In the genomic region with DNA sequence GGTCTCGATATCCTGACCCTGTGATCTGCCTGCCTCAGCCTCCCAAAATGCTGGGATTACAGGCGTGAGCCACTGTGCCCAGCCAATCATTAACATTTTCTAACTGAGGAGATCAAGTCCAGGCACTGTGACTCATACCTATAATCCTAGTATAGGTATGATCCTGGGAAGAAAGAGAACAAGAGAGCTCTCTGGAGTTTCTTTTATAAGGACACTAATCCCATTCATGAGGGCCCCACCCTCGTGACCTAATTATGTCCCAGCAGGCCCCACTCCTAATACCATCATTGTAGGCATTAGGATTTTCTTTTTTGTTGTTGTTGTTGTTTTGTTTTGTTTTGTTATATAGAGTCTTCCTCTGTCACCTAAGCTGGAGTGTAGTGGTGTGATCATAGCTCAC, we compare ENCODE assay signal across 35 cellular contexts.
DNase-seq lines count a peak whose midpoint lies in the region; ATAC-seq, FAIRE-seq and TF ChIP-seq lines count a peak whose summit lies in the region.
"Had no signal": no experiment of that assay in that cellular context is flagged by ENCODE, and none has a peak within 500 bp of the region (broad histone marks: within the 10 kb centered on the region; RNA-seq: fewer than 3 reads in every experiment).

No MANE protein-coding gene starts in this region.

- no peak overlapping the region for H3K9ac ChIP-seq in HepG2 (ENCODE audit: insufficient read depth, low read depth, low read length)
- H3K9ac ChIP-seq: BLaER1; BLaER1 treated with 17β-estradiol and CSF1 and Interleukin-3, amounts not matched to agents 10 nM and 100 nM had no signal

- H3K4me1 Mint-ChIP-seq in glutamatergic neuron (ENCODE audit: low read depth, unreplicated experiment), result no peaks in the 10 kb centered on the region
- no peaks in the 10 kb centered on the region for H3K4me1 Mint-ChIP-seq in T-cell
- H3K4me1 Mint-ChIP-seq: B cell; CD14-positive monocyte; CD4-positive, alpha-beta memory T cell; CD4-positive, CD25-positive, alpha-beta regulatory T cell; CD8-positive, alpha-beta memory T cell had no signal

- intact Hi-C loops in HepG2 (cut with micrococcal nuclease; ENCODE audit: unreplicated experiment) (no loop called here), right lobe of liver (cut with DNase I) (no loop called here)

- H3K4me2 ChIP-seq in HepG2 (ENCODE audit: low read depth, low read length), result no peak overlapping the region
- H3K4me2 ChIP-seq: A549; BLaER1; BLaER1 treated with 17β-estradiol and CSF1 and Interleukin-3, amounts not matched to agents 10 nM and 100 nM had no signal

- 5% methylated on average over 3 of the region's 3 CpGs for WGBS in HepG2 (ENCODE audit: low lambda C conversion rate)
- 21% methylated on average over 1 of the region's 3 CpGs for WGBS in right lobe of liver (ENCODE audit: insufficient coverage, low coverage, low lambda C conversion rate, missing lambda C conversion rate)

- H3K79me2 ChIP-seq in HepG2 (ENCODE audit: insufficient read depth, low read length), result no peaks in the 10 kb centered on the region

- no peak for TF ChIP-seq RAD21 in HepG2 (CRISPR knock-in tag; IDR thresholded peaks at IDR 0.05)

- no peaks in the 10 kb centered on the region for H4K20me1 ChIP-seq in HepG2 (ENCODE audit: insufficient read depth, low read length)
- H4K20me1 ChIP-seq: BLaER1; BLaER1 treated with 17β-estradiol and CSF1 and Interleukin-3, amounts not matched to agents 10 nM and 100 nM had no signal

- FAIRE-seq in HepG2 (lab: Jason Lieb, UNC), result no peak
- FAIRE-seq: A204.1, A549, D721Med had no signal

- no peaks in the 10 kb centered on the region; a peak in 2 of 5 replicates for H3K27me3 ChIP-seq in HepG2 (ENCODE audit: control insufficient read depth in 1 of 2, insufficient read depth in 2 of 2, low read length in 2 of 2)
- H3K27me3 ChIP-seq in right lobe of liver, result no peaks in the 10 kb centered on the region
- H3K27me3 ChIP-seq in HAP-1 (ENCODE audit: low read depth), result peaks cover 3% of the 10 kb centered on the region; the same call in 1 of the 2 replicates
- H3K27me3 ChIP-seq: BE2C; BLaER1; BLaER1 treated with 17β-estradiol and CSF1 and Interleukin-3, amounts not matched to agents 10 nM and 100 nM had no signal

- no peak for TF ChIP-seq EP300 in HepG2 (IDR thresholded peaks at IDR 0.05; ENCODE audit: low read depth in 2 of 2, low read length in 2 of 2)
- no peak for TF ChIP-seq EP300 in HepG2 (CRISPR knock-in tag; IDR thresholded peaks at IDR 0.05; ENCODE audit: borderline replicate concordance)

- H3K9me3 ChIP-seq in HepG2 (ENCODE audit: low read length) (no peaks in the 10 kb centered on the region), right lobe of liver (no peaks in the 10 kb centered on the region), HAP-1 (no peaks in the 10 kb centered on the region)
- H3K9me3 ChIP-seq: A549, BE2C, BLaER1, Caco-2 had no signal

- CTCF ChIA-PET in HepG2 (lab: Yijun Ruan, JAX; ENCODE audit: low intra/inter-chr PET ratio, low total read pairs), result no interaction called here
- CTCF ChIA-PET in T-cell (lab: Charles Lee), result no interaction called here

- no TSS peak for BruUV-seq in HepG2 (replicated peaks; lab: Mats Ljungman, UMichigan)

- H3K27me3 Mint-ChIP-seq in glutamatergic neuron (ENCODE audit: unreplicated experiment) (no peaks in the 10 kb centered on the region), T-cell (peaks cover 4 to 7% of the 10 kb centered on the region in 2 donors)
- H3K27me3 Mint-ChIP-seq: CD4-positive, CD25-positive, alpha-beta regulatory T cell had no signal

- POLR2A ChIA-PET in HepG2 (lab: Yijun Ruan, JAX) (no interaction called here), T-cell (lab: Charles Lee) (interaction anchor here in 1 of 2 donors (0.6 kb wide), 1 partner anchor 22 kb away, joined by 3 read pairs; no protein-coding TSS in a partner anchor)

- H3K9me3 Mint-ChIP-seq in glutamatergic neuron (ENCODE audit: unreplicated experiment) (peaks cover 2% of the 10 kb centered on the region), T-cell (peaks cover 0 to 7% (median 3%) of the 10 kb centered on the region in 3 donors)

- TF ChIP-seq POLR2A in HepG2 (IDR thresholded peaks at IDR 0.05; ENCODE audit: insufficient read depth in 1 of 2, low read depth in 2 of 2, low read length in 2 of 2) (no peak), right lobe of liver (IDR thresholded peaks at IDR 0.05) (no peak)

- TF ChIP-seq CTCF in HepG2 (CRISPR knock-in tag; IDR thresholded peaks at IDR 0.05) (no peak), right lobe of liver (IDR thresholded peaks at IDR 0.05) (no peak), glutamatergic neuron (IDR thresholded peaks at IDR 0.05; ENCODE audit: partially characterized antibody, unreplicated experiment) (no peak)

- no peak overlapping the region for H3K4me3 ChIP-seq in HepG2 (replicated peaks in 1 of 3; ENCODE audit: insufficient read depth in 1 of 3, low read depth in 2 of 3, low read length in 3 of 3)
- H3K4me3 ChIP-seq in right lobe of liver, result no peak overlapping the region
- H3K4me3 ChIP-seq in HAP-1, result no peak overlapping the region
- H3K4me3 ChIP-seq: A549; BLaER1; BLaER1 treated with 17β-estradiol and CSF1 and Interleukin-3, amounts not matched to agents 10 nM and 100 nM had no signal

- no peaks in the 10 kb centered on the region for H3K36me3 Mint-ChIP-seq in glutamatergic neuron (ENCODE audit: unreplicated experiment)
- H3K36me3 Mint-ChIP-seq in T-cell, result no peaks in the 10 kb centered on the region
- H3K36me3 Mint-ChIP-seq: CD14-positive monocyte; CD4-positive, alpha-beta memory T cell; CD4-positive, CD25-positive, alpha-beta regulatory T cell; CD8-positive, alpha-beta memory T cell; CD8-positive, alpha-beta T cell had no signal

- H3K36me3 ChIP-seq in HepG2 (replicated peaks in 1 of 2; ENCODE audit: control insufficient read depth in 1 of 2, insufficient read depth in 2 of 2, low read length in 2 of 2) (no peaks in the 10 kb centered on the region), right lobe of liver (no peaks in the 10 kb centered on the region), HAP-1 (replicated peaks) (no peaks in the 10 kb centered on the region)
- H3K36me3 ChIP-seq: BE2C; BLaER1; BLaER1 treated with 17β-estradiol and CSF1 and Interleukin-3, amounts not matched to agents 10 nM and 100 nM had no signal

- no peak overlapping the region for H2AFZ ChIP-seq in HepG2 (ENCODE audit: low read length)

- in situ Hi-C loops in HepG2 (cut with HindIII; ENCODE audit: extremely low pct_ligation_motif_present, low pct_unique_long_range_greater_than_20kb), result no loop called here
- in situ Hi-C loops in HAP-1 (cut with MboI; ENCODE audit: low sequenced_read_pairs), result no loop called here

- no peak for ATAC-seq in HepG2
- ATAC-seq in right lobe of liver, result no peak
- no peak for ATAC-seq in T-cell (replicated peaks in 1 of 4)
- ATAC-seq: A549; CD8-positive, alpha-beta T cell had no signal

- DNase-seq in HepG2 (ENCODE audit: low spot score), result no peak
- DNase-seq in right lobe of liver, result no peak
- peak; percentile 57 to 79 for DNase-seq in HAP-1 (ENCODE audit: low spot score in 2 of 2)
- DNase-seq in glutamatergic neuron, result no peak
- DNase-seq in HCEC 1CT, result no peak
- no peak for DNase-seq in T-cell
- DNase-seq: 8988T; ACHN; AML-193; BE2C; C1 segment of cervical spinal cord; Caco-2; Calu3; CD4-positive, alpha-beta memory T cell; CD4-positive, alpha-beta T cell; CD4-positive, CD25-positive, alpha-beta regulatory T cell; CD8-positive, alpha-beta memory T cell; CD8-positive, alpha-beta T cell; COR-L47; DMS 273 treated with DMSO at 0.1 percent for 48 hours; DMS153; DMS53; DMS79; DMS79 treated with DMSO at 0.1 percent for 48 hours; DND-41; EL had no signal

- H3K4me3 Mint-ChIP-seq in glutamatergic neuron (ENCODE audit: unreplicated experiment), result no peak overlapping the region
- no peak overlapping the region for H3K4me3 Mint-ChIP-seq in T-cell
- H3K4me3 Mint-ChIP-seq: B cell; CD14-positive monocyte; CD4-positive, alpha-beta memory T cell; CD4-positive, alpha-beta T cell; CD4-positive, CD25-positive, alpha-beta regulatory T cell; CD8-positive, alpha-beta memory T cell; CD8-positive, alpha-beta T cell had no signal

- H3K27ac Mint-ChIP-seq in glutamatergic neuron (ENCODE audit: unreplicated experiment), result peak overlapping the region; percentile 57
- no peak overlapping the region for H3K27ac Mint-ChIP-seq in T-cell
- H3K27ac Mint-ChIP-seq: B cell; CD14-positive monocyte; CD4-positive, alpha-beta memory T cell; CD4-positive, alpha-beta T cell; CD8-positive, alpha-beta memory T cell; CD8-positive, alpha-beta T cell had no signal

- H3K27ac ChIP-seq in HepG2 (ENCODE audit: extremely low read length, insufficient read depth, low read length) (no peak overlapping the region), right lobe of liver (no peak overlapping the region)
- H3K27ac ChIP-seq: 22Rv1; A549; BLaER1; BLaER1 treated with 17β-estradiol and CSF1 and Interleukin-3, amounts not matched to agents 10 nM and 100 nM; C4-2B had no signal

- H3K4me1 ChIP-seq in HepG2 (ENCODE audit: insufficient read depth, low read length) (no peaks in the 10 kb centered on the region), right lobe of liver (no peaks in the 10 kb centered on the region), HAP-1 (no peaks in the 10 kb centered on the region)
- H3K4me1 ChIP-seq: A549; BE2C; BLaER1; BLaER1 treated with 17β-estradiol and CSF1 and Interleukin-3, amounts not matched to agents 10 nM and 100 nM; Caco-2 had no signal

TF ChIP-seq in HepG2, 621 proteins besides CTCF, POLR2A, EP300 and RAD21:
- TF ChIP-seq ATAD3A (CRISPR knock-in tag; IDR thresholded peaks at IDR 0.05) (no peak), ZNF264 (CRISPR knock-in tag; IDR thresholded peaks at IDR 0.05) (0 out of 2 replicates have a peak, but pooled peaks have one; percentile 58)

Comparison
In these comparisons a context has a peak if more than half of its experiments do, and no peak if none do; other contexts are left out.
1. DNase-seq: peak in HAP-1 (2 of 2); none in HepG2 (single experiment), right lobe of liver (0 of 3), glutamatergic neuron (single experiment), HCEC 1CT (single experiment) and T-cell (0 of 34).